In genomic region chr1:44660176-44660575, GRCh38 we compare ENCODE assay signal across 1 cellular context.
A peak's percentile ranks its signal among the peaks of the same experiment; 100 is the strongest.
TF ChIP-seq lines count a peak whose summit lies in the region.

No MANE protein-coding gene starts in this region.

TF ChIP-seq in liver, 16 proteins besides CTCF, POLR2A, EP300 and RAD21 (continued from another document):
- TF ChIP-seq ZBTB33 (IDR thresholded peaks at IDR 0.05) = no peak
- TF ChIP-seq NR2F2 (IDR thresholded peaks at IDR 0.05) = peak; percentile 19
- TF ChIP-seq ATF3 (IDR thresholded peaks at IDR 0.05) = peak; percentile 34
- TF ChIP-seq TAF1 (conservative IDR thresholded peaks at IDR 0.05) = peak; percentile 47
- TF ChIP-seq HNF4A (conservative IDR thresholded peaks at IDR 0.05) = peak; percentile 59 to 80
- no peak for TF ChIP-seq JUND (IDR thresholded peaks at IDR 0.05)
